1 cellular context compared by ENCODE assay signal in genomic region chr11:117303101-117303500, GRCh38.
TF ChIP-seq lines count a peak whose summit lies in the region.

No MANE protein-coding gene starts in this region.

TF ChIP-seq in GM23338, 12 proteins besides CTCF, POLR2A, EP300 and RAD21 (continued from another document):
- TF ChIP-seq ZNF462 (CRISPR knock-in tag; IDR thresholded peaks at IDR 0.05) (no peak), NANOG (IDR thresholded peaks at IDR 0.05; ENCODE audit: borderline replicate concordance) (no peak), REST (IDR thresholded peaks at IDR 0.05; ENCODE audit: unreplicated experiment) (no peak), EZH2phosphoT487 (IDR thresholded peaks at IDR 0.05; ENCODE audit: unreplicated experiment) (no peak), JUNB (IDR thresholded peaks at IDR 0.05; ENCODE audit: unreplicated experiment) (no peak)
TF ChIP-seq in GM23338: peak in this region for 0.
